14 cellular contexts compared by ENCODE assay signal in the genomic region with DNA sequence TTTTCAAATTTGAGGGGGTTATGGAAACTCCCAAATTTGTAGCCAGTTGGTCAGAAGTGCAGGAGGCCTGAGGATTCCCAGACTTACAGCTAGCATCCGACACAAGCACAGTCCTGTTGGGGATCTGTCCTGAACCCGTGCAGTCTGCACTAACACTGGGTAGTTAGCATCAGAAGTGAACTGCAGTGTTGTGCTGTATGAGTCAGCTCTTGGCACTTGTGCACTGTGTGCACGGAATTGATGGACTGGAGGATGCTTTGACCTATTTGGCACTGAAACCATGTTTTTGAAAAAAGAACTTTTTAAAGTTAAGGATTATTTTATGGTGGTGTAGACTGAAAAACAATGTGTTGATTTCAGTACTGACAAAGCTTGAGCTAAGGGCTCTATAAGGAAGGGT.
DNase-seq lines count a peak whose midpoint lies in the region; ATAC-seq, FAIRE-seq and TF ChIP-seq lines count a peak whose summit lies in the region.
"Had no signal": no experiment of that assay in that cellular context is flagged by ENCODE, and none has a peak within 500 bp of the region (broad histone marks: within the 10 kb centered on the region; RNA-seq: fewer than 3 reads in every experiment).

No MANE protein-coding gene starts in this region.

- no peaks in the 10 kb centered on the region for H3K36me3 Mint-ChIP-seq in astrocyte (ENCODE audit: low read depth, unreplicated experiment)
- no peaks in the 10 kb centered on the region for H3K36me3 Mint-ChIP-seq in activated CD8-positive, alpha-beta memory T cell treated with anti-CD3 and anti-CD28 coated beads, Interleukin-2, amount 10 ng/mL, durations not matched to agents 7 days and 5 days
- H3K36me3 Mint-ChIP-seq: memory B cell, WTC11 had no signal

- H2AFZ ChIP-seq in astrocyte (ENCODE audit: low read depth, low read length), result no peak overlapping the region

- DNase-seq in Ammon's horn (ENCODE audit: low spot score), result peak; percentile 40
- DNase-seq in astrocyte (ENCODE audit: low read depth), result peak; percentile 51
- peak; percentile 39 to 75 for DNase-seq in foreskin fibroblast
- peak; percentile 42 for DNase-seq in pons (ENCODE audit: low spot score)
- no peak for DNase-seq in activated CD8-positive, alpha-beta memory T cell treated with anti-CD3 and anti-CD28 coated beads, Interleukin-2, amount 10 ng/mL, durations not matched to agents 7 days and 5 days
- no peak for DNase-seq in GM19240 (ENCODE audit: insufficient read length, low spot score)
- no peak for DNase-seq in NCI-H1930 (lab: John Stamatoyannopoulos, UW)
- DNase-seq: colonic mucosa, DMS79 treated with DMSO at 0.1 percent for 48 hours, NCI-H510A treated with DMSO at 0.1 percent for 48 hours, SIG-M5 had no signal

- H3K9me3 ChIP-seq in astrocyte (ENCODE audit: insufficient read depth, low read depth, low read length), result no peaks in the 10 kb centered on the region
- H3K9me3 ChIP-seq: colonic mucosa had no signal

- H3K4me3 ChIP-seq in astrocyte (ENCODE audit: insufficient read depth, low read depth, low read length) (no peak overlapping the region), foreskin fibroblast (ENCODE audit: low read depth in 1 of 2, low read length in 2 of 2) (no peak overlapping the region)
- H3K4me3 ChIP-seq: colonic mucosa had no signal

- no peaks in the 10 kb centered on the region for H3K4me1 ChIP-seq in astrocyte (ENCODE audit: insufficient read depth, low read length)
- H3K4me1 ChIP-seq: colonic mucosa had no signal

- no peak for ATAC-seq in GM21367 (IDR thresholded peaks at IDR 0.05; ENCODE audit: unreplicated experiment)
- ATAC-seq in activated CD8-positive, alpha-beta memory T cell treated with anti-CD3 and anti-CD28 coated beads, Interleukin-2, amount 10 ng/mL, durations not matched to agents 7 days and 5 days, result no peak
- ATAC-seq: WTC11 had no signal

- H3K4me2 ChIP-seq in astrocyte (ENCODE audit: low read length), result no peak overlapping the region

- no peak for FAIRE-seq in astrocyte (lab: Jason Lieb, UNC)

- no peak overlapping the region for H3K4me3 Mint-ChIP-seq in astrocyte (ENCODE audit: unreplicated experiment)
- no peak overlapping the region for H3K4me3 Mint-ChIP-seq in activated CD8-positive, alpha-beta memory T cell treated with anti-CD3 and anti-CD28 coated beads, Interleukin-2, amount 10 ng/mL, durations not matched to agents 7 days and 5 days
- H3K4me3 Mint-ChIP-seq: memory B cell, WTC11 had no signal

- H4K20me1 ChIP-seq in astrocyte (ENCODE audit: insufficient read depth, low read length), result no peaks in the 10 kb centered on the region

- H3K27ac Mint-ChIP-seq in astrocyte (ENCODE audit: unreplicated experiment), result no peak overlapping the region
- H3K27ac Mint-ChIP-seq in activated CD8-positive, alpha-beta memory T cell treated with anti-CD3 and anti-CD28 coated beads, Interleukin-2, amount 10 ng/mL, durations not matched to agents 7 days and 5 days, result no peak overlapping the region
- H3K27ac Mint-ChIP-seq: memory B cell, WTC11 had no signal

- H3K36me3 ChIP-seq in astrocyte (ENCODE audit: insufficient read depth, low read length), result no peaks in the 10 kb centered on the region
- H3K36me3 ChIP-seq: colonic mucosa had no signal

- CTCF ChIA-PET in activated CD8-positive, alpha-beta memory T cell treated with anti-CD3 and anti-CD28 coated beads, Interleukin-2, amount 10 ng/mL, durations not matched to agents 7 days and 5 days (lab: Charles Lee), result no interaction called here

- H3K9ac ChIP-seq in astrocyte (ENCODE audit: low read length), result no peak overlapping the region

- no peaks in the 10 kb centered on the region for H3K27me3 ChIP-seq in astrocyte (ENCODE audit: insufficient read depth, low read length)
- H3K27me3 ChIP-seq: colonic mucosa had no signal

- H3K79me2 ChIP-seq in astrocyte (ENCODE audit: insufficient read depth, low read length), result no peaks in the 10 kb centered on the region

- no peak overlapping the region for H3K27ac ChIP-seq in astrocyte (ENCODE audit: low read depth, low read length)
- H3K27ac ChIP-seq: colonic mucosa had no signal

- TF ChIP-seq CTCF in astrocyte (IDR thresholded peaks at IDR 0.05; ENCODE audit: insufficient read depth, low read depth, low read length) (no peak), foreskin fibroblast (IDR thresholded peaks at IDR 0.05; ENCODE audit: low read depth, low read length) (no peak)

- no peaks in the 10 kb centered on the region for H3K4me1 Mint-ChIP-seq in astrocyte (ENCODE audit: low read depth, unreplicated experiment)
- no peaks in the 10 kb centered on the region for H3K4me1 Mint-ChIP-seq in activated CD8-positive, alpha-beta memory T cell treated with anti-CD3 and anti-CD28 coated beads, Interleukin-2, amount 10 ng/mL, durations not matched to agents 7 days and 5 days
- H3K4me1 Mint-ChIP-seq: memory B cell, WTC11 had no signal

- H3K9me3 Mint-ChIP-seq in astrocyte (ENCODE audit: unreplicated experiment), result no peaks in the 10 kb centered on the region
- H3K9me3 Mint-ChIP-seq in activated CD8-positive, alpha-beta memory T cell treated with anti-CD3 and anti-CD28 coated beads, Interleukin-2, amount 10 ng/mL, durations not matched to agents 7 days and 5 days (ENCODE audit: low read depth), result no peaks in the 10 kb centered on the region
- H3K9me3 Mint-ChIP-seq: memory B cell, WTC11 had no signal

- H3K27me3 Mint-ChIP-seq in astrocyte (ENCODE audit: low read depth, unreplicated experiment), result peaks cover 3% of the 10 kb centered on the region
- H3K27me3 Mint-ChIP-seq in activated CD8-positive, alpha-beta memory T cell treated with anti-CD3 and anti-CD28 coated beads, Interleukin-2, amount 10 ng/mL, durations not matched to agents 7 days and 5 days, result peaks cover 4% of the 10 kb centered on the region

Comparison
In these comparisons a context has a peak if more than half of its experiments do, and no peak if none do; other contexts are left out.
1. DNase-seq: peak in Ammon's horn (single experiment), astrocyte (single experiment), foreskin fibroblast (2 of 2) and pons (single experiment); none in activated CD8-positive, alpha-beta memory T cell treated with anti-CD3 and anti-CD28 coated beads, Interleukin-2, amount 10 ng/mL, durations not matched to agents 7 days and 5 days (single experiment), GM19240 (single experiment) and NCI-H1930 (0 of 2).